ENCODE assay signal across 22 cellular contexts in genomic region chr2:49459314-49459993, GRCh38.
"Had no signal": no experiment of that assay in that cellular context is flagged by ENCODE, and none has a peak within 500 bp of the region (broad histone marks: within the 10 kb centered on the region; RNA-seq: fewer than 3 reads in every experiment).

No MANE protein-coding gene starts in this region.

- H3K4me2 ChIP-seq: smooth muscle cell had no signal

- H3K36me3 ChIP-seq: left ventricle myocardium inferior, sigmoid colon, thoracic aorta, upper lobe of left lung had no signal

- H3K27me3 Mint-ChIP-seq: activated CD4-positive, alpha-beta memory T cell treated with anti-CD3 and anti-CD28 coated beads, Interleukin-2, amount 10 ng/mL, durations not matched to agents 7 days and 5 days; activated naive CD4-positive, alpha-beta T cell treated with anti-CD3 and anti-CD28 coated beads, Interleukin-2, amount 10 ng/mL, durations not matched to agents 7 days and 5 days; dendritic cell treated with granulocyte-macrophage colony-stimulating factor and Interleukin-4, amounts not matched to agents 40 ng/mL and 50 ng/mL, for 4 days had no signal

- H3K36me3 Mint-ChIP-seq: activated naive CD4-positive, alpha-beta T cell treated with anti-CD3 and anti-CD28 coated beads, Interleukin-2, amount 10 ng/mL, durations not matched to agents 7 days and 5 days had no signal

- H3K9me3 Mint-ChIP-seq: activated CD4-positive, alpha-beta memory T cell treated with anti-CD3 and anti-CD28 coated beads, Interleukin-2, amount 10 ng/mL, durations not matched to agents 7 days and 5 days had no signal

- ATAC-seq: activated T-cell treated with anti-CD3 and anti-CD28 coated beads, Interleukin-2, amount 50 U/mL, for 72 hours had no signal

- H3K27ac ChIP-seq: left ventricle myocardium inferior, sigmoid colon, thoracic aorta, upper lobe of left lung had no signal

- H3K4me1 ChIP-seq: left ventricle myocardium inferior, sigmoid colon, upper lobe of left lung had no signal

- H3K27me3 ChIP-seq: sigmoid colon, upper lobe of left lung had no signal

- H3K4me1 Mint-ChIP-seq: activated CD4-positive, alpha-beta memory T cell treated with anti-CD3 and anti-CD28 coated beads, Interleukin-2, amount 10 ng/mL, durations not matched to agents 7 days and 5 days; activated naive CD4-positive, alpha-beta T cell treated with anti-CD3 and anti-CD28 coated beads, Interleukin-2, amount 10 ng/mL, durations not matched to agents 7 days and 5 days; nephron progenitor cell had no signal

- DNase-seq: activated CD4-positive, alpha-beta memory T cell treated with anti-CD3 and anti-CD28 coated beads, Interleukin-2, amount 10 ng/mL, durations not matched to agents 7 days and 5 days; activated CD4-positive, alpha-beta T cell treated with anti-CD3 and anti-CD28 coated beads for 48 hours; activated effector memory CD4-positive, alpha-beta T cell treated with anti-CD3 and anti-CD28 coated beads, Interleukin-2, amount 50 U/mL, for 16 hours; activated naive CD4-positive, alpha-beta T cell treated with anti-CD3 and anti-CD28 coated beads, Interleukin-2, amount 10 ng/mL, durations not matched to agents 7 days and 5 days; activated T-cell treated with anti-CD3 and anti-CD28 coated beads, Interleukin-2, amount 50 U/mL, for 72 hours; amygdala; effector CD4-positive, alpha-beta T cell; foreskin melanocyte; head of caudate nucleus; hypothalamus; left ventricle myocardium inferior; midbrain; nephron progenitor cell; occipital lobe; sigmoid colon; stimulated activated CD4-positive, alpha-beta T cell treated with anti-CD3 and anti-CD28 coated beads, Interleukin-2, amount 100 ng/mL, for 48 hours; stimulated activated naive CD4-positive, alpha-beta T cell treated with Interleukin-2 at 50 U/mL for 16 hours; upper lobe of left lung had no signal

- H3K4me3 Mint-ChIP-seq: activated CD4-positive, alpha-beta memory T cell treated with anti-CD3 and anti-CD28 coated beads, Interleukin-2, amount 10 ng/mL, durations not matched to agents 7 days and 5 days; activated naive CD4-positive, alpha-beta T cell treated with anti-CD3 and anti-CD28 coated beads, Interleukin-2, amount 10 ng/mL, durations not matched to agents 7 days and 5 days; activated T-cell treated with anti-CD3 and anti-CD28 coated beads, Interleukin-2, amount 50 U/mL, for 72 hours; dendritic cell treated with granulocyte-macrophage colony-stimulating factor and Interleukin-4, amounts not matched to agents 40 ng/mL and 50 ng/mL, for 4 days; nephron progenitor cell; T-helper 1 cell treated with Interleukin-12 subunit alpha and Interleukin-12 subunit beta and Interleukin-4 antibody, amounts not matched to agents 30 μg/mL and 1 μg/mL, for 36 hours had no signal

- H3K4me3 ChIP-seq: left ventricle myocardium inferior, sigmoid colon, smooth muscle cell, thoracic aorta, upper lobe of left lung had no signal

- H3K27ac Mint-ChIP-seq: activated CD4-positive, alpha-beta memory T cell treated with anti-CD3 and anti-CD28 coated beads, Interleukin-2, amount 10 ng/mL, durations not matched to agents 7 days and 5 days; activated naive CD4-positive, alpha-beta T cell treated with anti-CD3 and anti-CD28 coated beads, Interleukin-2, amount 10 ng/mL, durations not matched to agents 7 days and 5 days; activated T-cell treated with anti-CD3 and anti-CD28 coated beads, Interleukin-2, amount 50 U/mL, for 72 hours; dendritic cell treated with granulocyte-macrophage colony-stimulating factor and Interleukin-4, amounts not matched to agents 40 ng/mL and 50 ng/mL, for 4 days; nephron progenitor cell; T-helper 1 cell treated with Interleukin-12 subunit alpha and Interleukin-12 subunit beta and Interleukin-4 antibody, amounts not matched to agents 30 μg/mL and 1 μg/mL, for 36 hours had no signal
